Comparison of ENCODE assay signal across 1 cellular context in genomic region chr15:77064539-77065308, GRCh38.
A peak's percentile ranks its signal among the peaks of the same experiment; 100 is the strongest.
TF ChIP-seq lines count a peak whose summit lies in the region.

No MANE protein-coding gene starts in this region.

TF ChIP-seq in K562, 482 proteins besides CTCF, POLR2A, EP300 and RAD21 (continued from another document and continues in another):
- TF ChIP-seq E2F1 (CRISPR knock-in tag; IDR thresholded peaks at IDR 0.05) (no peak), MLX (CRISPR knock-in tag; conservative IDR thresholded peaks at IDR 0.05) (no peak), NCOA1 (IDR thresholded peaks at IDR 0.05; ENCODE audit: low read depth) (no peak), ZSCAN32 (CRISPR knock-in tag; IDR thresholded peaks at IDR 0.05) (no peak), UBTF (IDR thresholded peaks at IDR 0.05; ENCODE audit: borderline replicate concordance in 1 of 2, low read depth in 2 of 2, low read length in 2 of 2) (no peak), SMAD1 (IDR thresholded peaks at IDR 0.05; ENCODE audit: low read depth, low read length, partially characterized antibody) (no peak), PRDM10 (IDR thresholded peaks at IDR 0.05; ENCODE audit: partially characterized antibody) (no peak), PREB (CRISPR knock-in tag; IDR thresholded peaks at IDR 0.05) (no peak), NELFE (IDR thresholded peaks at IDR 0.05; ENCODE audit: insufficient read depth, insufficient read length) (no peak), FOXM1 (IDR thresholded peaks at IDR 0.05; ENCODE audit: low read depth) (no peak), FOXM1 (CRISPR knock-in tag; IDR thresholded peaks at IDR 0.05; ENCODE audit: low read depth) (no peak), JUND (IDR thresholded peaks at IDR 0.05; ENCODE audit: borderline replicate concordance, low read depth, low read length) (peak; percentile 37; the same call in 1 of the 2 replicates), JUND (tag; IDR thresholded peaks at IDR 0.05; ENCODE audit: borderline replicate concordance, low read depth, low read length) (no peak; the same call in 2 of the 3 replicates), BHLHE40 (IDR thresholded peaks at IDR 0.05; ENCODE audit: low read length) (no peak), C11orf30 (IDR thresholded peaks at IDR 0.05; ENCODE audit: low read depth) (peak; percentile 75), HDAC2 (IDR thresholded peaks at IDR 0.05) (no peak), ARID3B (CRISPR knock-in tag; IDR thresholded peaks at IDR 0.05; ENCODE audit: borderline replicate concordance) (no peak), TFAP4 (CRISPR knock-in tag; IDR thresholded peaks at IDR 0.05; ENCODE audit: borderline replicate concordance) (no peak), GTF2E2 (tag; IDR thresholded peaks at IDR 0.05) (no peak), REST (CRISPR knock-in tag; IDR thresholded peaks at IDR 0.05; ENCODE audit: low read depth) (no peak), ETV1 (tag; conservative IDR thresholded peaks at IDR 0.05; ENCODE audit: low read depth) (peak; percentile 77), ZNF639 (CRISPR knock-in tag; conservative IDR thresholded peaks at IDR 0.05 in 1 of 2, IDR thresholded peaks at IDR 0.05 in 1 of 2) (no peak), NCOA2 (IDR thresholded peaks at IDR 0.05; ENCODE audit: partially characterized antibody in 2 of 2) (no peak), ZNF347 (CRISPR knock-in tag; IDR thresholded peaks at IDR 0.05; ENCODE audit: low read depth) (no peak), ZNF280B (CRISPR knock-in tag; IDR thresholded peaks at IDR 0.05) (no peak), TEAD4 (IDR thresholded peaks at IDR 0.05; ENCODE audit: low read length) (peak; percentile 53; the same call in 1 of the 2 replicates), TEAD4 (CRISPR knock-in tag; IDR thresholded peaks at IDR 0.05; ENCODE audit: borderline replicate concordance) (no peak), RBM14 (IDR thresholded peaks at IDR 0.05; ENCODE audit: borderline replicate concordance, insufficient read depth, low read depth, low read length) (no peak)
